24 cellular contexts compared by ENCODE assay signal in the genomic region with DNA sequence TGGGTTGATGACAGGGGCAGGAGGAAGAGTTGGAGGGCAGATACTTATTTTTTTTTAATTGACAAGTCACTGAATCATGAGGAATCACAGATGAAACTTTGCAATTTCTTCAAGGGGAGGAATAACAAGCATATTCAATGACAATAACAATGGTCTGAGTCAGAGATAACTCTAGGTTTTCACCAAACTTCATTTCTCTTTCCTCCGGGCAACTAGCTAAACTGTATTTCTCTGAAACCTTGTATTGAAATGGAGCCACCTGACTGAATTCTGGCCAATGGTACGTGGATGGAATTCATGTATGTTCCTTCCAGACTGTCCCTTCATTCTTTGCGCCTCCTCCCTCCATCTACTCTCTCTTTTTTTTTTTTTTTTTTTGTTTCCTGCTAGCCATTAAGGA.
"Had no signal": no experiment of that assay in that cellular context is flagged by ENCODE, and none has a peak within 500 bp of the region (broad histone marks: within the 10 kb centered on the region; RNA-seq: fewer than 3 reads in every experiment).

No MANE protein-coding gene starts in this region.

- H3K27ac Mint-ChIP-seq: activated CD4-positive, alpha-beta T cell treated with anti-CD3 and anti-CD28 coated beads, Interleukin-2, amount 10 ng/mL, durations not matched to agents 7 days and 5 days; activated CD8-positive, alpha-beta T cell treated with anti-CD3 and anti-CD28 coated beads, Interleukin-2, amount 10 ng/mL, durations not matched to agents 7 days and 5 days; activated naive CD4-positive, alpha-beta T cell treated with anti-CD3 and anti-CD28 coated beads, Interleukin-2, amount 50 U/mL, for 72 hours; activated T-helper 1 cell treated with anti-CD3 and anti-CD28 coated beads, Interleukin-12 subunit alpha, Interleukin-12 subunit beta, Interleukin-2, Interleukin-4 antibody, amounts not matched to agents 30 ng/mL and 10 ng/mL and 1 ng/mL, durations not matched to agents 14 hours and 24 hours and 36 hours; dendritic cell treated with granulocyte-macrophage colony-stimulating factor and Interleukin-4, amounts not matched to agents 40 ng/mL and 50 ng/mL, for 4 days; naive thymus-derived CD4-positive, alpha-beta T cell; T-helper 2 cell treated with Interferon-gamma antibody and Interleukin-4, amounts not matched to agents 5 μg/mL and 100 μg/mL, for 36 hours had no signal

- H3K27me3 Mint-ChIP-seq: activated CD4-positive, alpha-beta T cell treated with anti-CD3 and anti-CD28 coated beads, Interleukin-2, amount 10 ng/mL, durations not matched to agents 7 days and 5 days; dendritic cell treated with granulocyte-macrophage colony-stimulating factor and Interleukin-4, amounts not matched to agents 40 ng/mL and 50 ng/mL, for 4 days; naive thymus-derived CD4-positive, alpha-beta T cell had no signal

- H3K79me2 ChIP-seq: hepatocyte had no signal

- H3K4me3 Mint-ChIP-seq: activated CD4-positive, alpha-beta T cell treated with anti-CD3 and anti-CD28 coated beads, Interleukin-2, amount 10 ng/mL, durations not matched to agents 7 days and 5 days; activated CD8-positive, alpha-beta T cell treated with anti-CD3 and anti-CD28 coated beads, Interleukin-2, amount 10 ng/mL, durations not matched to agents 7 days and 5 days; activated T-helper 1 cell treated with anti-CD3 and anti-CD28 coated beads, Interleukin-12 subunit alpha, Interleukin-12 subunit beta, Interleukin-2, Interleukin-4 antibody, amounts not matched to agents 30 ng/mL and 10 ng/mL and 1 ng/mL, durations not matched to agents 14 hours and 24 hours and 36 hours; dendritic cell treated with granulocyte-macrophage colony-stimulating factor and Interleukin-4, amounts not matched to agents 40 ng/mL and 50 ng/mL, for 4 days; naive thymus-derived CD4-positive, alpha-beta T cell; neural crest cell; T-helper 2 cell treated with Interferon-gamma antibody and Interleukin-4, amounts not matched to agents 5 μg/mL and 100 μg/mL, for 36 hours had no signal

- H3K4me3 ChIP-seq: hepatocyte, left lung, lung, upper lobe of left lung had no signal

- H3K4me1 Mint-ChIP-seq: activated CD4-positive, alpha-beta T cell treated with anti-CD3 and anti-CD28 coated beads, Interleukin-2, amount 10 ng/mL, durations not matched to agents 7 days and 5 days; naive thymus-derived CD4-positive, alpha-beta T cell; neural crest cell had no signal

- DNase-seq: activated CD4-positive, alpha-beta T cell treated with anti-CD3 and anti-CD28 coated beads, Interleukin-2, amount 10 ng/mL, durations not matched to agents 7 days and 5 days; activated CD4-positive, CD25-positive, alpha-beta regulatory T cell treated with anti-CD3 and anti-CD28 coated beads, Interleukin-2, amount 50 U/mL, for 72 hours; activated CD8-positive, alpha-beta T cell treated with anti-CD3 and anti-CD28 coated beads, Interleukin-2, amount 10 ng/mL, durations not matched to agents 7 days and 5 days; activated gamma-delta T cell treated with Interleukin-2 at 50 U/mL for 16 hours; aorta; brain microvascular endothelial cell; caudate nucleus; effector memory CD4-positive, alpha-beta T cell; glutamatergic neuron; kidney glomerular epithelial cell; left lung; naive thymus-derived CD4-positive, alpha-beta T cell; stimulated activated CD4-positive, alpha-beta T cell treated with anti-CD3 and anti-CD28 coated beads, Interleukin-4, amount 100 ng/mL, for 24 hours; stimulated activated naive CD8-positive, alpha-beta T cell treated with anti-CD3 and anti-CD28 coated beads, Interleukin-15, Interleukin-2, amounts not matched to agents 100 U/mL and 50 U/mL, for 24 hours; upper lobe of left lung; WERI-Rb-1 had no signal

- H2AFZ ChIP-seq: hepatocyte had no signal

- H3K4me1 ChIP-seq: left lung, upper lobe of left lung had no signal

- H3K36me3 ChIP-seq: brain microvascular endothelial cell, left lung, upper lobe of left lung, WERI-Rb-1 had no signal

- FAIRE-seq: endothelial cell of umbilical vein had no signal

- H3K36me3 Mint-ChIP-seq: activated naive CD4-positive, alpha-beta T cell treated with anti-CD3 and anti-CD28 coated beads, Interleukin-2, amount 50 U/mL, for 72 hours; naive thymus-derived CD4-positive, alpha-beta T cell had no signal

- H3K4me2 ChIP-seq: hepatocyte had no signal

- H3K9me3 ChIP-seq: left lung, upper lobe of left lung had no signal

- H3K27me3 ChIP-seq: brain microvascular endothelial cell, hepatocyte, left lung, upper lobe of left lung had no signal

- H3K9me3 Mint-ChIP-seq: activated CD4-positive, alpha-beta T cell treated with anti-CD3 and anti-CD28 coated beads, Interleukin-2, amount 10 ng/mL, durations not matched to agents 7 days and 5 days; activated T-helper 1 cell treated with anti-CD3 and anti-CD28 coated beads, Interleukin-12 subunit alpha, Interleukin-12 subunit beta, Interleukin-2, Interleukin-4 antibody, amounts not matched to agents 30 ng/mL and 10 ng/mL and 1 ng/mL, durations not matched to agents 14 hours and 24 hours and 36 hours; dendritic cell treated with granulocyte-macrophage colony-stimulating factor and Interleukin-4, amounts not matched to agents 40 ng/mL and 50 ng/mL, for 4 days; T-helper 2 cell treated with Interferon-gamma antibody and Interleukin-4, amounts not matched to agents 5 μg/mL and 100 μg/mL, for 36 hours had no signal

- H3K27ac ChIP-seq: brain microvascular endothelial cell, hepatocyte, left lung, upper lobe of left lung, WERI-Rb-1 had no signal
